ENCODE assay signal across 1 cellular context in the genomic region with DNA sequence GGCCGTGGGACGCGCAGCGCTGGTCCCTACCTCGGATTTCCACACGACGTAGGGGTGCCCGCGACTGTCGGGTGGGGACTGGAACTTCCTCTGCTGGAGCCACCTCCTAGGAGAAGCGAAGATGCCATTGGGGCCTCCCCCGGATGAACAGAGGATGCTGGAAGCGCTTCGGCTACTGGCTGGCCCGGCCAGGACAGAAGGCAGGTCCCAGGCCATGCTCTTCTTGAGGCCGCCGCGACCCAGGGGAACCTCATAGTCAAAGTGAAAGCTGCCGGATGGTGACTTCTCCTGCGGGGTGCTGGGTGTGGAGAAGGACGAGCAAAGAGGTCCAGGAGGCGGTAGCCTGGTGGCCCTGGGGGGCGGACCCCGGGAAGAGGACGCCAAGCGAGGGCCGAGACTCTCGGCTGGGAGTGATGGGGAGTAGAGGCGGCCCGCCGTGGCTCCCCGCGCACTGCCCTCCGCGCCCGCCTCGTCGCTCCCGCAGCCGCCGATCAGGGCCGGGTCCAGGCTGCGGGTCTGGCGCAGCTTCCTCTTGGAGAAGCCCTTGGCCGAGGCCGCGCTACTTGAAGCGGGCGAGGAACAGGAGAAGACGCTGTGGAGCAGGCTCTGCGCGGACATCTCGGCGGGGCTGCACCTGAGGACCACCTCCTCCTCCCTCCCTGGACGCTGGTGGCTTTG.
TF ChIP-seq lines count a peak whose summit lies in the region.

No MANE protein-coding gene starts in this region.

TF ChIP-seq in GM12878, 131 proteins besides CTCF, POLR2A, EP300 and RAD21 (continued from another document):
- no peak for TF ChIP-seq BRCA1 (IDR thresholded peaks at IDR 0.05; ENCODE audit: low read depth, low read length)
